ENCODE assay signal across 1 cellular context in the genomic region with DNA sequence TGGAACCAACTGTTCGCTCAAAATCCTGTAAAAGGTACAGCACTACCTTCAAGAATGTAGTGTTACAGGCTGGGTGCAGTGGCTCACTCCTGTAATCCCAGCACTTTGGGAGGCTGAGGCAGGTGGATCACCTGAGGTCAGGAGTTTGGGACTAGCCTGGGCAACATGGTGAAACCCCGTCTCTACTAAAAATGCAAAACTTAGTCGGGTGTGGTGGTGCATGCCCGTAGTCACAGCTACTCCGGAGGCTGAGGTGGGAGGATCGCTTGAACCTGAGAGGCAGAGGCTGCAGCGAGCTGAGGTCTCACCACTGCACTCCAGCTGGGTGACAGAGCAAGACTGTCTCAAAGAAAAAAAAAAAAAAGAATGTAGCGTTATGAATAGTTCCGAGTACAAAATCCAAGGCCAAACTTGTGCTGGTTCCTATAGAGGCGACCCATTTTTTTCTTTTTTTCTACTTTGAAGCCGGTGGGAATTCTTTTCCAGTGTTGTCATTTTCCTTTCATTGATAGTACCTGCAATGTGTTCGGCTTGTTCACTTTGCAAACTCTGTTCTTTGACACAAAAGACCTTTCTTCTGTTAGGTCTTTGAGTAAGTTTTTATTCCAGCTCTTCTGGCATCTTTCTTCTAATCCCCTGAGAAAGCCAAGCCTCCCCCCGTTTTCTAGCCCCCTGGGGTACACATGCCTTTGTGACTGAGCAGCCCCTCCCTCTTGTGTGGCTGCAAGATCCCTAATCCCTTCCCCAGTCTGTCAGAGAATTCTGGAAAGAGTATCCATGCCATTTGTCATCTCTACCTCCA.
A peak's percentile ranks its signal among the peaks of the same experiment; 100 is the strongest.
TF ChIP-seq lines count a peak whose summit lies in the region.

No MANE protein-coding gene starts in this region.

TF ChIP-seq in HepG2, 621 proteins besides CTCF, POLR2A, EP300 and RAD21 (continued from another document and continues in another):
- TF ChIP-seq, protein P1, sequence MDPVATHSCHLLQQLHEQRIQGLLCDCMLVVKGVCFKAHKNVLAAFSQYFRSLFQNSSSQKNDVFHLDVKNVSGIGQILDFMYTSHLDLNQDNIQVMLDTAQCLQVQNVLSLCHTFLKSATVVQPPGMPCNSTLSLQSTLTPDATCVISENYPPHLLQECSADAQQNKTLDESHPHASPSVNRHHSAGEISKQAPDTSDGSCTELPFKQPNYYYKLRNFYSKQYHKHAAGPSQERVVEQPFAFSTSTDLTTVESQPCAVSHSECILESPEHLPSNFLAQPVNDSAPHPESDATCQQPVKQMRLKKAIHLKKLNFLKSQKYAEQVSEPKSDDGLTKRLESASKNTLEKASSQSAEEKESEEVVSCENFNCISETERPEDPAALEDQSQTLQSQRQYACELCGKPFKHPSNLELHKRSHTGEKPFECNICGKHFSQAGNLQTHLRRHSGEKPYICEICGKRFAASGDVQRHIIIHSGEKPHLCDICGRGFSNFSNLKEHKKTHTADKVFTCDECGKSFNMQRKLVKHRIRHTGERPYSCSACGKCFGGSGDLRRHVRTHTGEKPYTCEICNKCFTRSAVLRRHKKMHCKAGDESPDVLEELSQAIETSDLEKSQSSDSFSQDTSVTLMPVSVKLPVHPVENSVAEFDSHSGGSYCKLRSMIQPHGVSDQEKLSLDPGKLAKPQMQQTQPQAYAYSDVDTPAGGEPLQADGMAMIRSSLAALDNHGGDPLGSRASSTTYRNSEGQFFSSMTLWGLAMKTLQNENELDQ (CRISPR knock-in tag; IDR thresholded peaks at IDR 0.05; ENCODE audit: borderline replicate concordance): no peak
- TF ChIP-seq HOXA3 (CRISPR knock-in tag; IDR thresholded peaks at IDR 0.05): no peak
- TF ChIP-seq ZNF629 (CRISPR knock-in tag; conservative IDR thresholded peaks at IDR 0.05): 0 out of 2 replicates have a peak, but pooled peaks have one; percentile 6
- no peak for TF ChIP-seq FLYWCH1 (CRISPR knock-in tag; IDR thresholded peaks at IDR 0.05)
- peak; percentile 66; the same call in 1 of the 2 replicates for TF ChIP-seq HNF4G (IDR thresholded peaks at IDR 0.05; ENCODE audit: borderline replicate concordance, low read depth, low read length)
- no peak for TF ChIP-seq HNF4G (CRISPR knock-in tag; IDR thresholded peaks at IDR 0.05; ENCODE audit: borderline replicate concordance, low read depth)
- TF ChIP-seq ZNF724P (CRISPR knock-in tag; IDR thresholded peaks at IDR 0.05; ENCODE audit: borderline replicate concordance): no peak
- peak; percentile 17; the same call in 1 of the 2 replicates for TF ChIP-seq NR2F6 (IDR thresholded peaks at IDR 0.05)
- TF ChIP-seq NR2F6 (CRISPR knock-in tag; IDR thresholded peaks at IDR 0.05): no peak
- TF ChIP-seq CEBPG (CRISPR knock-in tag; IDR thresholded peaks at IDR 0.05): no peak; the same call in none of the 2 replicates
- TF ChIP-seq RNF219 (CRISPR knock-in tag; IDR thresholded peaks at IDR 0.05): no peak
- no peak for TF ChIP-seq HNRNPUL1 (IDR thresholded peaks at IDR 0.05; ENCODE audit: low read depth, low read length)
- TF ChIP-seq PCBP1 (IDR thresholded peaks at IDR 0.05; ENCODE audit: borderline replicate concordance, low read depth, low read length): no peak
- TF ChIP-seq SAFB2 (CRISPR knock-in tag; IDR thresholded peaks at IDR 0.05; ENCODE audit: borderline replicate concordance, low read depth): no peak
- TF ChIP-seq KLF12 (CRISPR knock-in tag; IDR thresholded peaks at IDR 0.05; ENCODE audit: borderline replicate concordance): no peak
- no peak for TF ChIP-seq ZFP36L2 (CRISPR knock-in tag; IDR thresholded peaks at IDR 0.05)
- TF ChIP-seq MAFF (IDR thresholded peaks at IDR 0.05; ENCODE audit: low read depth, low read length): no peak
- no peak for TF ChIP-seq SMAD1 (CRISPR knock-in tag; IDR thresholded peaks at IDR 0.05; ENCODE audit: borderline replicate concordance, low read depth)
- TF ChIP-seq ZNF777 (CRISPR knock-in tag; IDR thresholded peaks at IDR 0.05): no peak
- TF ChIP-seq SIN3A (IDR thresholded peaks at IDR 0.05; ENCODE audit: borderline replicate concordance, low read depth, low read length): peak; percentile 42; the same call in 1 of the 2 replicates
- TF ChIP-seq TOPORS (CRISPR knock-in tag; IDR thresholded peaks at IDR 0.05): peak; percentile 64; the same call in 1 of the 2 replicates
- no peak for TF ChIP-seq MIXL1 (CRISPR knock-in tag; IDR thresholded peaks at IDR 0.05)
- no peak for TF ChIP-seq RERE (CRISPR knock-in tag; IDR thresholded peaks at IDR 0.05; ENCODE audit: low read depth)
- TF ChIP-seq, protein P2, sequence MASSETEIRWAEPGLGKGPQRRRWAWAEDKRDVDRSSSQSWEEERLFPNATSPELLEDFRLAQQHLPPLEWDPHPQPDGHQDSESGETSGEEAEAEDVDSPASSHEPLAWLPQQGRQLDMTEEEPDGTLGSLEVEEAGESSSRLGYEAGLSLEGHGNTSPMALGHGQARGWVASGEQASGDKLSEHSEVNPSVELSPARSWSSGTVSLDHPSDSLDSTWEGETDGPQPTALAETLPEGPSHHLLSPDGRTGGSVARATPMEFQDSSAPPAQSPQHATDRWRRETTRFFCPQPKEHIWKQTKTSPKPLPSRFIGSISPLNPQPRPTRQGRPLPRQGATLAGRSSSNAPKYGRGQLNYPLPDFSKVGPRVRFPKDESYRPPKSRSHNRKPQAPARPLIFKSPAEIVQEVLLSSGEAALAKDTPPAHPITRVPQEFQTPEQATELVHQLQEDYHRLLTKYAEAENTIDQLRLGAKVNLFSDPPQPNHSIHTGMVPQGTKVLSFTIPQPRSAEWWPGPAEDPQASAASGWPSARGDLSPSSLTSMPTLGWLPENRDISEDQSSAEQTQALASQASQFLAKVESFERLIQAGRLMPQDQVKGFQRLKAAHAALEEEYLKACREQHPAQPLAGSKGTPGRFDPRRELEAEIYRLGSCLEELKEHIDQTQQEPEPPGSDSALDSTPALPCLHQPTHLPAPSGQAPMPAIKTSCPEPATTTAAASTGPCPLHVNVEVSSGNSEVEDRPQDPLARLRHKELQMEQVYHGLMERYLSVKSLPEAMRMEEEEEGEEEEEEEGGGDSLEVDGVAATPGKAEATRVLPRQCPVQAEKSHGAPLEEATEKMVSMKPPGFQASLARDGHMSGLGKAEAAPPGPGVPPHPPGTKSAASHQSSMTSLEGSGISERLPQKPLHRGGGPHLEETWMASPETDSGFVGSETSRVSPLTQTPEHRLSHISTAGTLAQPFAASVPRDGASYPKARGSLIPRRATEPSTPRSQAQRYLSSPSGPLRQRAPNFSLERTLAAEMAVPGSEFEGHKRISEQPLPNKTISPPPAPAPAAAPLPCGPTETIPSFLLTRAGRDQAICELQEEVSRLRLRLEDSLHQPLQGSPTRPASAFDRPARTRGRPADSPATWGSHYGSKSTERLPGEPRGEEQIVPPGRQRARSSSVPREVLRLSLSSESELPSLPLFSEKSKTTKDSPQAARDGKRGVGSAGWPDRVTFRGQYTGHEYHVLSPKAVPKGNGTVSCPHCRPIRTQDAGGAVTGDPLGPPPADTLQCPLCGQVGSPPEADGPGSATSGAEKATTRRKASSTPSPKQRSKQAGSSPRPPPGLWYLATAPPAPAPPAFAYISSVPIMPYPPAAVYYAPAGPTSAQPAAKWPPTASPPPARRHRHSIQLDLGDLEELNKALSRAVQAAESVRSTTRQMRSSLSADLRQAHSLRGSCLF (CRISPR knock-in tag; IDR thresholded peaks at IDR 0.05; ENCODE audit: borderline replicate concordance): no peak
- 0 out of 2 replicates have a peak, but pooled peaks have one; percentile 35 for TF ChIP-seq FOXK1 (CRISPR knock-in tag; IDR thresholded peaks at IDR 0.05; ENCODE audit: borderline replicate concordance, low read depth)
- no peak for TF ChIP-seq ZNF468 (CRISPR knock-in tag; IDR thresholded peaks at IDR 0.05)
- no peak for TF ChIP-seq ZNF720 (CRISPR knock-in tag; IDR thresholded peaks at IDR 0.05)
- TF ChIP-seq JUND (CRISPR knock-in tag; IDR thresholded peaks at IDR 0.05): no peak
- no peak for TF ChIP-seq ZSCAN5A (CRISPR knock-in tag; IDR thresholded peaks at IDR 0.05; ENCODE audit: borderline replicate concordance)
- no peak for TF ChIP-seq ZKSCAN1 (IDR thresholded peaks at IDR 0.05; ENCODE audit: low read length)
- no peak for TF ChIP-seq CBX1 (IDR thresholded peaks at IDR 0.05; ENCODE audit: low read depth)
- TF ChIP-seq NCOA2 (CRISPR knock-in tag; IDR thresholded peaks at IDR 0.05): peak; percentile 66; the same call in 1 of the 2 replicates
- TF ChIP-seq, protein P3, sequence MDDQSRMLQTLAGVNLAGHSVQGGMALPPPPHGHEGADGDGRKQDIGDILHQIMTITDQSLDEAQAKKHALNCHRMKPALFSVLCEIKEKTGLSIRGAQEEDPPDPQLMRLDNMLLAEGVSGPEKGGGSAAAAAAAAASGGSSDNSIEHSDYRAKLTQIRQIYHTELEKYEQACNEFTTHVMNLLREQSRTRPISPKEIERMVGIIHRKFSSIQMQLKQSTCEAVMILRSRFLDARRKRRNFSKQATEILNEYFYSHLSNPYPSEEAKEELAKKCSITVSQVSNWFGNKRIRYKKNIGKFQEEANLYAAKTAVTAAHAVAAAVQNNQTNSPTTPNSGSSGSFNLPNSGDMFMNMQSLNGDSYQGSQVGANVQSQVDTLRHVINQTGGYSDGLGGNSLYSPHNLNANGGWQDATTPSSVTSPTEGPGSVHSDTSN (CRISPR knock-in tag; IDR thresholded peaks at IDR 0.05; ENCODE audit: borderline replicate concordance): no peak
- TF ChIP-seq, protein P4, sequence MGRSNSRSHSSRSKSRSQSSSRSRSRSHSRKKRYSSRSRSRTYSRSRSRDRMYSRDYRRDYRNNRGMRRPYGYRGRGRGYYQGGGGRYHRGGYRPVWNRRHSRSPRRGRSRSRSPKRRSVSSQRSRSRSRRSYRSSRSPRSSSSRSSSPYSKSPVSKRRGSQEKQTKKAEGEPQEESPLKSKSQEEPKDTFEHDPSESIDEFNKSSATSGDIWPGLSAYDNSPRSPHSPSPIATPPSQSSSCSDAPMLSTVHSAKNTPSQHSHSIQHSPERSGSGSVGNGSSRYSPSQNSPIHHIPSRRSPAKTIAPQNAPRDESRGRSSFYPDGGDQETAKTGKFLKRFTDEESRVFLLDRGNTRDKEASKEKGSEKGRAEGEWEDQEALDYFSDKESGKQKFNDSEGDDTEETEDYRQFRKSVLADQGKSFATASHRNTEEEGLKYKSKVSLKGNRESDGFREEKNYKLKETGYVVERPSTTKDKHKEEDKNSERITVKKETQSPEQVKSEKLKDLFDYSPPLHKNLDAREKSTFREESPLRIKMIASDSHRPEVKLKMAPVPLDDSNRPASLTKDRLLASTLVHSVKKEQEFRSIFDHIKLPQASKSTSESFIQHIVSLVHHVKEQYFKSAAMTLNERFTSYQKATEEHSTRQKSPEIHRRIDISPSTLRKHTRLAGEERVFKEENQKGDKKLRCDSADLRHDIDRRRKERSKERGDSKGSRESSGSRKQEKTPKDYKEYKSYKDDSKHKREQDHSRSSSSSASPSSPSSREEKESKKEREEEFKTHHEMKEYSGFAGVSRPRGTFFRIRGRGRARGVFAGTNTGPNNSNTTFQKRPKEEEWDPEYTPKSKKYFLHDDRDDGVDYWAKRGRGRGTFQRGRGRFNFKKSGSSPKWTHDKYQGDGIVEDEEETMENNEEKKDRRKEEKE (IDR thresholded peaks at IDR 0.05): no peak
- peak; percentile 46; the same call in 1 of the 2 replicates for TF ChIP-seq DMAP1 (CRISPR knock-in tag; IDR thresholded peaks at IDR 0.05)
